ENCODE assay signal across 2 cellular contexts in the genomic region with DNA sequence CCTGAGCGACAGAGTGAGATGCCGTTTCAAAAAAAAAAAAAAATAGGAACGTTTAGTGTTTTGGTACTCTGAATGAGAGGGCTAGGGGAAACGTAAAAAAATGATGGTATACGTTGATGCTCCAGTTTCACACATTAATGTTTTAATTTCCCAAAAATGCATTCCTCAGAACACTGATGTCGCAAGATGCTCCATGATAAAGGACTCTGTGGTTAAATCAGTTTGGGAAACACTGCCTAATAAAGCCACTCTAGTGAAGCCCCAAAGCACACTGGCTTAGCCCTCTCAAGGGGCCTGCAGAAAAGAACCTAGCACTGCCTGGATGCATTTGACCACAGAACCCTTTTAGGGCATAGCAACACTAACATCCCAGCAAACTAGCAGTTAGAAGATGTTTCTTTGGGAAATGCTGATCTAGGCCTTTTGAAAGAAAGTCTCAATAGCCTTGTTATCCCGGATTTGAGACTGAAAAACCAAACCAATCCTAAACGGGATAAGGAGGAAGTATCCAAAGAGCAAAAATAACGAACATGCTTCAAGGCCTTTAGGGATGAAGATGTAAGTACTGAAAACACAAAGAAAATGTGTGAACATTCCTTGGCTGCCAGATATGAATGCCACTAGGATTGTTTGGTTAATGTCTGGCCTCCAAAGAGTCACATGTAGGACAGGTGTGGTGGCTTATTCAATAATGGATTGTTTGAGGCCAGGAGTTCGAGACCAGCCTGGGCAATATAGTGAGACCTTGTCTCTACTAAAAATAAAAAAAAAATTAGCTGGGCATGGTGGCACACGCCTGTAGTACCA.
TF ChIP-seq lines count a peak whose summit lies in the region.

No MANE protein-coding gene starts in this region.

TF ChIP-seq in IMR-90, 13 proteins besides CTCF, POLR2A, EP300 and RAD21:
- TF ChIP-seq, protein P1, sequence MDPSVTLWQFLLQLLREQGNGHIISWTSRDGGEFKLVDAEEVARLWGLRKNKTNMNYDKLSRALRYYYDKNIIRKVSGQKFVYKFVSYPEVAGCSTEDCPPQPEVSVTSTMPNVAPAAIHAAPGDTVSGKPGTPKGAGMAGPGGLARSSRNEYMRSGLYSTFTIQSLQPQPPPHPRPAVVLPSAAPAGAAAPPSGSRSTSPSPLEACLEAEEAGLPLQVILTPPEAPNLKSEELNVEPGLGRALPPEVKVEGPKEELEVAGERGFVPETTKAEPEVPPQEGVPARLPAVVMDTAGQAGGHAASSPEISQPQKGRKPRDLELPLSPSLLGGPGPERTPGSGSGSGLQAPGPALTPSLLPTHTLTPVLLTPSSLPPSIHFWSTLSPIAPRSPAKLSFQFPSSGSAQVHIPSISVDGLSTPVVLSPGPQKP (IDR thresholded peaks at IDR 0.05; ENCODE audit: borderline replicate concordance, low read depth, low read length): no peak
- TF ChIP-seq CEBPB (IDR thresholded peaks at IDR 0.05; ENCODE audit: low read depth, low read length) (peak; percentile 80), MAFK (IDR thresholded peaks at IDR 0.05; ENCODE audit: low read depth, low read length) (peak; percentile 64), FOS (IDR thresholded peaks at IDR 0.05; ENCODE audit: low read depth, low read length) (no peak), SMC3 (IDR thresholded peaks at IDR 0.05; ENCODE audit: low read depth, low read length) (no peak)

TF ChIP-seq in SK-N-SH treated with all-trans-retinoic acid at 6 μM for 48 hours, 23 proteins besides CTCF, POLR2A, EP300 and RAD21:
- TF ChIP-seq RARB (CRISPR knock-in tag; IDR thresholded peaks at IDR 0.05) (no peak), ISL1 (CRISPR knock-in tag; IDR thresholded peaks at IDR 0.05) (no peak), CSDC2 (CRISPR knock-in tag; IDR thresholded peaks at IDR 0.05) (no peak), ZFP30 (CRISPR knock-in tag; IDR thresholded peaks at IDR 0.05) (no peak), OSR1 (CRISPR knock-in tag; IDR thresholded peaks at IDR 0.05) (no peak), SNAI2 (CRISPR knock-in tag; IDR thresholded peaks at IDR 0.05) (no peak), ZNF8 (CRISPR knock-in tag; IDR thresholded peaks at IDR 0.05) (no peak), TOX (CRISPR knock-in tag; IDR thresholded peaks at IDR 0.05; ENCODE audit: borderline replicate concordance) (no peak)
- TF ChIP-seq, protein P2, sequence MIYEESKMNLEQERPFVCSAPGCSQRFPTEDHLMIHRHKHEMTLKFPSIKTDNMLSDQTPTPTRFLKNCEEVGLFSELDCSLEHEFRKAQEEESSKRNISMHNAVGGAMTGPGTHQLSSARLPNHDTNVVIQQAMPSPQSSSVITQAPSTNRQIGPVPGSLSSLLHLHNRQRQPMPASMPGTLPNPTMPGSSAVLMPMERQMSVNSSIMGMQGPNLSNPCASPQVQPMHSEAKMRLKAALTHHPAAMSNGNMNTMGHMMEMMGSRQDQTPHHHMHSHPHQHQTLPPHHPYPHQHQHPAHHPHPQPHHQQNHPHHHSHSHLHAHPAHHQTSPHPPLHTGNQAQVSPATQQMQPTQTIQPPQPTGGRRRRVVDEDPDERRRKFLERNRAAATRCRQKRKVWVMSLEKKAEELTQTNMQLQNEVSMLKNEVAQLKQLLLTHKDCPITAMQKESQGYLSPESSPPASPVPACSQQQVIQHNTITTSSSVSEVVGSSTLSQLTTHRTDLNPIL (CRISPR knock-in tag; IDR thresholded peaks at IDR 0.05; ENCODE audit: low read depth): no peak
- TF ChIP-seq, protein P3, sequence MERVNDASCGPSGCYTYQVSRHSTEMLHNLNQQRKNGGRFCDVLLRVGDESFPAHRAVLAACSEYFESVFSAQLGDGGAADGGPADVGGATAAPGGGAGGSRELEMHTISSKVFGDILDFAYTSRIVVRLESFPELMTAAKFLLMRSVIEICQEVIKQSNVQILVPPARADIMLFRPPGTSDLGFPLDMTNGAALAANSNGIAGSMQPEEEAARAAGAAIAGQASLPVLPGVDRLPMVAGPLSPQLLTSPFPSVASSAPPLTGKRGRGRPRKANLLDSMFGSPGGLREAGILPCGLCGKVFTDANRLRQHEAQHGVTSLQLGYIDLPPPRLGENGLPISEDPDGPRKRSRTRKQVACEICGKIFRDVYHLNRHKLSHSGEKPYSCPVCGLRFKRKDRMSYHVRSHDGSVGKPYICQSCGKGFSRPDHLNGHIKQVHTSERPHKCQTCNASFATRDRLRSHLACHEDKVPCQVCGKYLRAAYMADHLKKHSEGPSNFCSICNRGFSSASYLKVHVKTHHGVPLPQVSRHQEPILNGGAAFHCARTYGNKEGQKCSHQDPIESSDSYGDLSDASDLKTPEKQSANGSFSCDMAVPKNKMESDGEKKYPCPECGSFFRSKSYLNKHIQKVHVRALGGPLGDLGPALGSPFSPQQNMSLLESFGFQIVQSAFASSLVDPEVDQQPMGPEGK (CRISPR knock-in tag; IDR thresholded peaks at IDR 0.05; ENCODE audit: borderline replicate concordance): no peak
- TF ChIP-seq, protein P4, sequence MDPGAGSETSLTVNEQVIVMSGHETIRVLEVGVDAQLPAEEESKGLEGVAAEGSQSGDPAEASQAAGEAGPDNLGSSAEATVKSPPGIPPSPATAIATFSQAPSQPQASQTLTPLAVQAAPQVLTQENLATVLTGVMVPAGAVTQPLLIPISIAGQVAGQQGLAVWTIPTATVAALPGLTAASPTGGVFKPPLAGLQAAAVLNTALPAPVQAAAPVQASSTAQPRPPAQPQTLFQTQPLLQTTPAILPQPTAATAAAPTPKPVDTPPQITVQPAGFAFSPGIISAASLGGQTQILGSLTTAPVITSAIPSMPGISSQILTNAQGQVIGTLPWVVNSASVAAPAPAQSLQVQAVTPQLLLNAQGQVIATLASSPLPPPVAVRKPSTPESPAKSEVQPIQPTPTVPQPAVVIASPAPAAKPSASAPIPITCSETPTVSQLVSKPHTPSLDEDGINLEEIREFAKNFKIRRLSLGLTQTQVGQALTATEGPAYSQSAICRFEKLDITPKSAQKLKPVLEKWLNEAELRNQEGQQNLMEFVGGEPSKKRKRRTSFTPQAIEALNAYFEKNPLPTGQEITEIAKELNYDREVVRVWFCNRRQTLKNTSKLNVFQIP (CRISPR knock-in tag; IDR thresholded peaks at IDR 0.05; ENCODE audit: borderline replicate concordance, low read depth): no peak
- TF ChIP-seq, protein P5, sequence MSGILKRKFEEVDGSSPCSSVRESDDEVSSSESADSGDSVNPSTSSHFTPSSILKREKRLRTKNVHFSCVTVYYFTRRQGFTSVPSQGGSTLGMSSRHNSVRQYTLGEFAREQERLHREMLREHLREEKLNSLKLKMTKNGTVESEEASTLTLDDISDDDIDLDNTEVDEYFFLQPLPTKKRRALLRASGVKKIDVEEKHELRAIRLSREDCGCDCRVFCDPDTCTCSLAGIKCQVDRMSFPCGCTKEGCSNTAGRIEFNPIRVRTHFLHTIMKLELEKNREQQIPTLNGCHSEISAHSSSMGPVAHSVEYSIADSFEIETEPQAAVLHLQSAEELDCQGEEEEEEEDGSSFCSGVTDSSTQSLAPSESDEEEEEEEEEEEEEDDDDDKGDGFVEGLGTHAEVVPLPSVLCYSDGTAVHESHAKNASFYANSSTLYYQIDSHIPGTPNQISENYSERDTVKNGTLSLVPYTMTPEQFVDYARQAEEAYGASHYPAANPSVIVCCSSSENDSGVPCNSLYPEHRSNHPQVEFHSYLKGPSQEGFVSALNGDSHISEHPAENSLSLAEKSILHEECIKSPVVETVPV (CRISPR knock-in tag; IDR thresholded peaks at IDR 0.05): no peak
- TF ChIP-seq, protein P6, sequence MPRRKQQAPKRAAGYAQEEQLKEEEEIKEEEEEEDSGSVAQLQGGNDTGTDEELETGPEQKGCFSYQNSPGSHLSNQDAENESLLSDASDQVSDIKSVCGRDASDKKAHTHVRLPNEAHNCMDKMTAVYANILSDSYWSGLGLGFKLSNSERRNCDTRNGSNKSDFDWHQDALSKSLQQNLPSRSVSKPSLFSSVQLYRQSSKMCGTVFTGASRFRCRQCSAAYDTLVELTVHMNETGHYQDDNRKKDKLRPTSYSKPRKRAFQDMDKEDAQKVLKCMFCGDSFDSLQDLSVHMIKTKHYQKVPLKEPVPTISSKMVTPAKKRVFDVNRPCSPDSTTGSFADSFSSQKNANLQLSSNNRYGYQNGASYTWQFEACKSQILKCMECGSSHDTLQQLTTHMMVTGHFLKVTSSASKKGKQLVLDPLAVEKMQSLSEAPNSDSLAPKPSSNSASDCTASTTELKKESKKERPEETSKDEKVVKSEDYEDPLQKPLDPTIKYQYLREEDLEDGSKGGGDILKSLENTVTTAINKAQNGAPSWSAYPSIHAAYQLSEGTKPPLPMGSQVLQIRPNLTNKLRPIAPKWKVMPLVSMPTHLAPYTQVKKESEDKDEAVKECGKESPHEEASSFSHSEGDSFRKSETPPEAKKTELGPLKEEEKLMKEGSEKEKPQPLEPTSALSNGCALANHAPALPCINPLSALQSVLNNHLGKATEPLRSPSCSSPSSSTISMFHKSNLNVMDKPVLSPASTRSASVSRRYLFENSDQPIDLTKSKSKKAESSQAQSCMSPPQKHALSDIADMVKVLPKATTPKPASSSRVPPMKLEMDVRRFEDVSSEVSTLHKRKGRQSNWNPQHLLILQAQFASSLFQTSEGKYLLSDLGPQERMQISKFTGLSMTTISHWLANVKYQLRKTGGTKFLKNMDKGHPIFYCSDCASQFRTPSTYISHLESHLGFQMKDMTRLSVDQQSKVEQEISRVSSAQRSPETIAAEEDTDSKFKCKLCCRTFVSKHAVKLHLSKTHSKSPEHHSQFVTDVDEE (CRISPR knock-in tag; IDR thresholded peaks at IDR 0.05): no peak
TF ChIP-seq in SK-N-SH treated with all-trans-retinoic acid at 6 μM for 48 hours: peak in this region for 0.
